In genomic region chr10:71788954-71789353, GRCh38 we compare ENCODE assay signal across 8 cellular contexts.
"Had no signal": no experiment of that assay in that cellular context is flagged by ENCODE, and none has a peak within 500 bp of the region (broad histone marks: within the 10 kb centered on the region; RNA-seq: fewer than 3 reads in every experiment).

No MANE protein-coding gene starts in this region.

- H3K4me3 Mint-ChIP-seq: HFFc6 had no signal

- H3K27ac Mint-ChIP-seq: HFFc6 had no signal

- H3K4me1 ChIP-seq: HAP-1 had no signal

- H2AFZ ChIP-seq: GM23248 had no signal

- H3K4me3 ChIP-seq: GM23248, HAP-1 had no signal

- H3K9me3 Mint-ChIP-seq: HFFc6 had no signal

- H3K9me3 ChIP-seq: HAP-1 had no signal

- H3K36me3 ChIP-seq: HAP-1 had no signal

- ATAC-seq: HCT116, HepG2 had no signal

- DNase-seq: GM23248, GOT3, H7, HFFc6 had no signal

- H3K27ac ChIP-seq: GM23248, HL-60 had no signal
